ENCODE assay signal across 1 cellular context in the genomic region with DNA sequence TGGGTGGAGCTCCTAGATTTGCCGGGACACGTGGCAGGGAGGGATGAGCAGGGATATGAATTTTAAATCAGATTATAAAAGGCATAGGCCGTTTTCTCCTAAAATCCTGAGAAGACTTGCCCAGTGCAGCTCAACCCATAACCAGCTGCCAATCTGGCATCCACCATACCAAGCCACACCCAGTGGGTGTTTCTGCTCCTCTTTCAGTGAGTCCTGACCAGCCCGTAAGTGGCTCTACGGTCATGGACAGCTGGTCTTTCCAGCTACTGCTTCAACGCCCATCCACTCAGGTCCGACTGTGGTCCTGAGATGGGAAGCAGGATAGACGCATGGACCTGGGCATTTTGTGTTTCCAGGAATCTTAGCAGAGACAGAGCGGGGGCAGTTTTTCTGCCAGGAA.
TF ChIP-seq lines count a peak whose summit lies in the region.

No MANE protein-coding gene starts in this region.

TF ChIP-seq in GM23338, 12 proteins besides CTCF, POLR2A, EP300 and RAD21:
- TF ChIP-seq, protein P1, sequence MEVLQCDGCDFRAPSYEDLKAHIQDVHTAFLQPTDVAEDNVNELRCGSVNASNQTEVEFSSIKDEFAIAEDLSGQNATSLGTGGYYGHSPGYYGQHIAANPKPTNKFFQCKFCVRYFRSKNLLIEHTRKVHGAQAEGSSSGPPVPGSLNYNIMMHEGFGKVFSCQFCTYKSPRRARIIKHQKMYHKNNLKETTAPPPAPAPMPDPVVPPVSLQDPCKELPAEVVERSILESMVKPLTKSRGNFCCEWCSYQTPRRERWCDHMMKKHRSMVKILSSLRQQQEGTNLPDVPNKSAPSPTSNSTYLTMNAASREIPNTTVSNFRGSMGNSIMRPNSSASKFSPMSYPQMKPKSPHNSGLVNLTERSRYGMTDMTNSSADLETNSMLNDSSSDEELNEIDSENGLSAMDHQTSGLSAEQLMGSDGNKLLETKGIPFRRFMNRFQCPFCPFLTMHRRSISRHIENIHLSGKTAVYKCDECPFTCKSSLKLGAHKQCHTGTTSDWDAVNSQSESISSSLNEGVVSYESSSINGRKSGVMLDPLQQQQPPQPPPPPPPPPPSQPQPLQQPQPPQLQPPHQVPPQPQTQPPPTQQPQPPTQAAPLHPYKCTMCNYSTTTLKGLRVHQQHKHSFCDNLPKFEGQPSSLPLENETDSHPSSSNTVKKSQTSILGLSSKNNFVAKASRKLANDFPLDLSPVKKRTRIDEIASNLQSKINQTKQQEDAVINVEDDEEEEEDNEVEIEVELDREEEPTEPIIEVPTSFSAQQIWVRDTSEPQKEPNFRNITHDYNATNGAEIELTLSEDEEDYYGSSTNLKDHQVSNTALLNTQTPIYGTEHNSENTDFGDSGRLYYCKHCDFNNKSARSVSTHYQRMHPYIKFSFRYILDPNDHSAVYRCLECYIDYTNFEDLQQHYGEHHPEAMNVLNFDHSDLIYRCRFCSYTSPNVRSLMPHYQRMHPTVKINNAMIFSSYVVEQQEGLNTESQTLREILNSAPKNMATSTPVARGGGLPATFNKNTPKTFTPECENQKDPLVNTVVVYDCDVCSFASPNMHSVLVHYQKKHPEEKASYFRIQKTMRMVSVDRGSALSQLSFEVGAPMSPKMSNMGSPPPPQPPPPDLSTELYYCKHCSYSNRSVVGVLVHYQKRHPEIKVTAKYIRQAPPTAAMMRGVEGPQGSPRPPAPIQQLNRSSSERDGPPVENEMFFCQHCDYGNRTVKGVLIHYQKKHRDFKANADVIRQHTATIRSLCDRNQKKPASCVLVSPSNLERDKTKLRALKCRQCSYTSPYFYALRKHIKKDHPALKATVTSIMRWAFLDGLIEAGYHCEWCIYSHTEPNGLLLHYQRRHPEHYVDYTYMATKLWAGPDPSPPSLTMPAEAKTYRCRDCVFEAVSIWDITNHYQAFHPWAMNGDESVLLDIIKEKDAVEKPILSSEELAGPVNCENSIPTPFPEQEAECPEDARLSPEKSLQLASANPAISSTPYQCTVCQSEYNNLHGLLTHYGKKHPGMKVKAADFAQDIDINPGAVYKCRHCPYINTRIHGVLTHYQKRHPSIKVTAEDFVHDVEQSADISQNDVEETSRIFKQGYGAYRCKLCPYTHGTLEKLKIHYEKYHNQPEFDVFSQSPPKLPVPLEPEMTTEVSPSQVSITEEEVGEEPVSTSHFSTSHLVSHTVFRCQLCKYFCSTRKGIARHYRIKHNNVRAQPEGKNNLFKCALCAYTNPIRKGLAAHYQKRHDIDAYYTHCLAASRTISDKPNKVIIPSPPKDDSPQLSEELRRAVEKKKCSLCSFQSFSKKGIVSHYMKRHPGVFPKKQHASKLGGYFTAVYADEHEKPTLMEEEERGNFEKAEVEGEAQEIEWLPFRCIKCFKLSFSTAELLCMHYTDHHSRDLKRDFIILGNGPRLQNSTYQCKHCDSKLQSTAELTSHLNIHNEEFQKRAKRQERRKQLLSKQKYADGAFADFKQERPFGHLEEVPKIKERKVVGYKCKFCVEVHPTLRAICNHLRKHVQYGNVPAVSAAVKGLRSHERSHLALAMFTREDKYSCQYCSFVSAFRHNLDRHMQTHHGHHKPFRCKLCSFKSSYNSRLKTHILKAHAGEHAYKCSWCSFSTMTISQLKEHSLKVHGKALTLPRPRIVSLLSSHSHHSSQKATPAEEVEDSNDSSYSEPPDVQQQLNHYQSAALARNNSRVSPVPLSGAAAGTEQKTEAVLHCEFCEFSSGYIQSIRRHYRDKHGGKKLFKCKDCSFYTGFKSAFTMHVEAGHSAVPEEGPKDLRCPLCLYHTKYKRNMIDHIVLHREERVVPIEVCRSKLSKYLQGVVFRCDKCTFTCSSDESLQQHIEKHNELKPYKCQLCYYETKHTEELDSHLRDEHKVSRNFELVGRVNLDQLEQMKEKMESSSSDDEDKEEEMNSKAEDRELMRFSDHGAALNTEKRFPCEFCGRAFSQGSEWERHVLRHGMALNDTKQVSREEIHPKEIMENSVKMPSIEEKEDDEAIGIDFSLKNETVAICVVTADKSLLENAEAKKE (CRISPR knock-in tag; IDR thresholded peaks at IDR 0.05) = no peak
- TF ChIP-seq, protein P2, sequence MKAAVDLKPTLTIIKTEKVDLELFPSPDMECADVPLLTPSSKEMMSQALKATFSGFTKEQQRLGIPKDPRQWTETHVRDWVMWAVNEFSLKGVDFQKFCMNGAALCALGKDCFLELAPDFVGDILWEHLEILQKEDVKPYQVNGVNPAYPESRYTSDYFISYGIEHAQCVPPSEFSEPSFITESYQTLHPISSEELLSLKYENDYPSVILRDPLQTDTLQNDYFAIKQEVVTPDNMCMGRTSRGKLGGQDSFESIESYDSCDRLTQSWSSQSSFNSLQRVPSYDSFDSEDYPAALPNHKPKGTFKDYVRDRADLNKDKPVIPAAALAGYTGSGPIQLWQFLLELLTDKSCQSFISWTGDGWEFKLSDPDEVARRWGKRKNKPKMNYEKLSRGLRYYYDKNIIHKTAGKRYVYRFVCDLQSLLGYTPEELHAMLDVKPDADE (IDR thresholded peaks at IDR 0.05) = no peak
- TF ChIP-seq JUNB (IDR thresholded peaks at IDR 0.05; ENCODE audit: unreplicated experiment) (no peak), NANOG (IDR thresholded peaks at IDR 0.05; ENCODE audit: borderline replicate concordance) (no peak), POLR2AphosphoS5 (IDR thresholded peaks at IDR 0.05; ENCODE audit: low read depth) (no peak), ZNF331 (CRISPR knock-in tag; IDR thresholded peaks at IDR 0.05; ENCODE audit: low read depth) (no peak), EZH2 (IDR thresholded peaks at IDR 0.05; ENCODE audit: low read depth, unreplicated experiment) (no peak), EZH2phosphoT487 (IDR thresholded peaks at IDR 0.05; ENCODE audit: unreplicated experiment) (no peak), ZNF114 (CRISPR knock-in tag; IDR thresholded peaks at IDR 0.05) (no peak), CREB1 (CRISPR knock-in tag; IDR thresholded peaks at IDR 0.05; ENCODE audit: low read depth) (no peak), STAT1 (IDR thresholded peaks at IDR 0.05; ENCODE audit: unreplicated experiment) (no peak)
- TF ChIP-seq, protein P3, sequence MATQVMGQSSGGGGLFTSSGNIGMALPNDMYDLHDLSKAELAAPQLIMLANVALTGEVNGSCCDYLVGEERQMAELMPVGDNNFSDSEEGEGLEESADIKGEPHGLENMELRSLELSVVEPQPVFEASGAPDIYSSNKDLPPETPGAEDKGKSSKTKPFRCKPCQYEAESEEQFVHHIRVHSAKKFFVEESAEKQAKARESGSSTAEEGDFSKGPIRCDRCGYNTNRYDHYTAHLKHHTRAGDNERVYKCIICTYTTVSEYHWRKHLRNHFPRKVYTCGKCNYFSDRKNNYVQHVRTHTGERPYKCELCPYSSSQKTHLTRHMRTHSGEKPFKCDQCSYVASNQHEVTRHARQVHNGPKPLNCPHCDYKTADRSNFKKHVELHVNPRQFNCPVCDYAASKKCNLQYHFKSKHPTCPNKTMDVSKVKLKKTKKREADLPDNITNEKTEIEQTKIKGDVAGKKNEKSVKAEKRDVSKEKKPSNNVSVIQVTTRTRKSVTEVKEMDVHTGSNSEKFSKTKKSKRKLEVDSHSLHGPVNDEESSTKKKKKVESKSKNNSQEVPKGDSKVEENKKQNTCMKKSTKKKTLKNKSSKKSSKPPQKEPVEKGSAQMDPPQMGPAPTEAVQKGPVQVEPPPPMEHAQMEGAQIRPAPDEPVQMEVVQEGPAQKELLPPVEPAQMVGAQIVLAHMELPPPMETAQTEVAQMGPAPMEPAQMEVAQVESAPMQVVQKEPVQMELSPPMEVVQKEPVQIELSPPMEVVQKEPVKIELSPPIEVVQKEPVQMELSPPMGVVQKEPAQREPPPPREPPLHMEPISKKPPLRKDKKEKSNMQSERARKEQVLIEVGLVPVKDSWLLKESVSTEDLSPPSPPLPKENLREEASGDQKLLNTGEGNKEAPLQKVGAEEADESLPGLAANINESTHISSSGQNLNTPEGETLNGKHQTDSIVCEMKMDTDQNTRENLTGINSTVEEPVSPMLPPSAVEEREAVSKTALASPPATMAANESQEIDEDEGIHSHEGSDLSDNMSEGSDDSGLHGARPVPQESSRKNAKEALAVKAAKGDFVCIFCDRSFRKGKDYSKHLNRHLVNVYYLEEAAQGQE (IDR thresholded peaks at IDR 0.05; ENCODE audit: unreplicated experiment) = no peak
